Comparison of ENCODE assay signal across 19 cellular contexts in the genomic region with DNA sequence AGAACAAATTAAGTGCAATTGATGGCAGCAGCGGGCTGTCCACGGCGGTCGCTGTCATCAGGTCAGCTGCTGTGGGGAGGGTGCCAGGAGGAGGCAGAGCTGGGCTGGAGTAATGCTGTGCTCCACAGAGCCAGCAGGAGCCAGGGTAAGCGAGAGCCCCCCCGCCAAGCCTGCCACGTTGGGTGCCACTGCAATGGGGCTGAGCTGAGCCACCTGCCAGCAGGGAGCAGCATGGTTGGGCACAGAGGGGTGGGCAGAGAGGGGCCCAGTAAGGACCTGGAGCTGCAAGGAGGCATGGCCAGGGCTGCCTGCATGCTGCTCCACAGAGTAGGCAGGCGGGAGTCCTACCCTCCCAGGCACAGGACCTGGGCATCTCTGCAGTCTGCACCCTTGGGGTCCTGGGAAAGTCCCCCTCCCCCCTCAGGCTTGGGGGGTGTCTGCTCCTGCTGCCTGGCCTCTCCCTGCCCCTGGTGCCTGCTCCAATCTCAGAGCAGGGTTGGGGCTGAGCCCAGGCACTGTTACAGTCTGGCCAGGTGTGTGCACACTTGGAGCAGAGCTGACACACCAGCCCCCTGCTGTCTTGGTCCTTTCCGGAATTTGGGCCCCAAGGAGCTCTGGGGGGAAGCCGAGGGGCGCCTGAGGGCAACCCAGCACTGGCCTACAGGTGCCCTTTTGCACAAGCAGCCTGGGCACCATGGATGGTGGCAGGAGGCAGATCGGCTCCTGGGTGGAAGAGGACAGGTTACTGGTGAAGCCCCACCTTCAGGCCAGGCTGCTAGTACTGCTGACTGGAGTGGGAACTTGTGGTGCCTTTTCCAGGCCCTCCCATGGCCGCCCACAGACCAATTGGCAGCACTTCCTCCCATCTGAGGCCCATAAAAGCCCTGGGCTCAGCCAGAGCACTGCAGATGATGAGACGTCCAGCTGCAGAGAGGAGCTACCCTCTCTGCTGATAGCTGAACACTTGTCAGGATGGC. TPM values are rescaled to one million over a fixed set of nuclear protein-coding genes. Genes with fewer than 3 reads are reported as not detected.
DNase-seq lines count a peak whose midpoint lies in the region; ATAC-seq, FAIRE-seq and TF ChIP-seq lines count a peak whose summit lies in the region.
"Had no signal": no experiment of that assay in that cellular context is flagged by ENCODE, and none has a peak within 500 bp of the region (broad histone marks: within the 10 kb centered on the region; RNA-seq: fewer than 3 reads in every experiment).

No MANE protein-coding gene starts in this region.

- WGBS in A549 (ENCODE audit: missing lambda C conversion rate): 63% methylated on average over 14 of the region's 14 CpGs
- no CpG with 5 or more reads among the region's 14 CpGs for WGBS in mesendoderm (ENCODE audit: extremely low coverage, insufficient coverage, low lambda C conversion rate)

- no peak overlapping the region for H3K4me3 ChIP-seq in A549
- no peak overlapping the region for H3K4me3 ChIP-seq in H7 (ENCODE audit: insufficient read depth, low read depth, low read length)
- no peak overlapping the region for H3K4me3 ChIP-seq in mesendoderm (ENCODE audit: low read length)

- H3K9ac ChIP-seq in mesendoderm (ENCODE audit: low read length): no peak overlapping the region

- H3K4ac ChIP-seq in mesendoderm (ENCODE audit: low read depth, low read length): no peak overlapping the region

- no peak overlapping the region for H3K56ac ChIP-seq in mesendoderm (ENCODE audit: low read length)

- H3K9me3 ChIP-seq in A549: no peaks in the 10 kb centered on the region

- H2BK120ac ChIP-seq in mesendoderm (ENCODE audit: low read depth, low read length): no peak overlapping the region

- H3K4me1 ChIP-seq in A549: peaks cover 41% of the 10 kb centered on the region
- no peaks in the 10 kb centered on the region for H3K4me1 ChIP-seq in mesendoderm (ENCODE audit: control insufficient read depth, low read depth, low read length)

- no peak overlapping the region for H4K8ac ChIP-seq in mesendoderm (ENCODE audit: low read depth, low read length)

- no peak overlapping the region for H2AK5ac ChIP-seq in mesendoderm (ENCODE audit: low read length)

- H3K23ac ChIP-seq in mesendoderm (ENCODE audit: low read length): peak overlapping the region; percentile 45

- no peaks in the 10 kb centered on the region for H3K79me1 ChIP-seq in mesendoderm (ENCODE audit: low read length)

- no peak overlapping the region for H3K18ac ChIP-seq in mesendoderm (ENCODE audit: low read length)

- no peak for TF ChIP-seq POLR2A in A549 (IDR thresholded peaks at IDR 0.05; ENCODE audit: low read length)

- no peaks in the 10 kb centered on the region for H3K79me2 ChIP-seq in mesendoderm (ENCODE audit: control insufficient read depth, insufficient read depth, low read length)

- H3K4me2 ChIP-seq in A549 (no peak overlapping the region), mesendoderm (ENCODE audit: low read length) (no peak overlapping the region)

- peak; percentile 54 to 73 for ATAC-seq in A549

- H2BK5ac ChIP-seq in mesendoderm (ENCODE audit: low read length): no peak overlapping the region

- H3K27ac ChIP-seq in A549 (peak overlapping the region; percentile 9 to 26; a peak in 2 of 6 replicates), mesendoderm (ENCODE audit: low read depth, low read length) (no peak overlapping the region)

- H3K36me3 ChIP-seq in H7 (replicated peaks; ENCODE audit: control insufficient read depth, insufficient read depth, low read length) (no peaks in the 10 kb centered on the region), mesendoderm (ENCODE audit: control insufficient read depth, insufficient read depth, low read length) (no peaks in the 10 kb centered on the region)

- DNase-seq in A549 (ENCODE audit: low read depth in 1 of 2, low spot score in 1 of 2): peak in 1 of 2 experiments; percentile 49
- peak; percentile 31 for DNase-seq in H7
- DNase-seq in ecto neural progenitor cell (ENCODE audit: low spot score): peak; percentile 47
- peak; percentile 15 for DNase-seq in mesendoderm
- no peak for DNase-seq in NCI-H82 treated with DMSO at 0.1 percent for 48 hours (lab: John Stamatoyannopoulos, UW; ENCODE audit: unreplicated experiment)
- DNase-seq in T-helper 9 cell: no peak
- DNase-seq in HuH-7.5 (ENCODE audit: low spot score): no peak
- DNase-seq: ACHN; C1 segment of cervical spinal cord; CD8-positive, alpha-beta memory T cell; Karpas-422; NCI-H1417 treated with DMSO at 0.1 percent for 48 hours; NCI-H187 treated with DMSO at 0.1 percent for 48 hours; NCI-H2227 treated with DMSO at 0.1 percent for 48 hours; NCI-H510A treated with DMSO at 0.1 percent for 48 hours; NCI-H774; SHP77 treated with DMSO at 0.1 percent for 48 hours had no signal

- no peak for FAIRE-seq in A549 (lab: Jason Lieb, UNC)
- FAIRE-seq: GM12891, H1 had no signal

- POLR2A ChIA-PET in A549 (lab: Yijun Ruan, JAX): interaction anchor here (1.4 kb wide), 1 partner anchor 9 kb away, joined by 4 read pairs; the partner anchor contains the start of gene PIAS1

- H3K27me3 ChIP-seq in H7 (ENCODE audit: control insufficient read depth, insufficient read depth, low read length) (no peaks in the 10 kb centered on the region), mesendoderm (ENCODE audit: insufficient read depth, low read length, poor library complexity) (no peaks in the 10 kb centered on the region)

- CTCF ChIA-PET in A549 (lab: Yijun Ruan, JAX): interaction anchor here (0.7 to 7.3 kb wide), 6 partner anchors 16 to 182 kb away, joined by 3 to 77 read pairs (median 4); no protein-coding TSS in a partner anchor

- no peak overlapping the region for H4K5ac ChIP-seq in mesendoderm (ENCODE audit: low read length)

- no peak overlapping the region for H2BK15ac ChIP-seq in mesendoderm (replicated peaks; ENCODE audit: low read depth)

- TF ChIP-seq EP300 in A549 (IDR thresholded peaks at IDR 0.05): no peak

- TF ChIP-seq RAD21 in A549 (conservative IDR thresholded peaks at IDR 0.05 in 1 of 2, IDR thresholded peaks at IDR 0.05 in 1 of 2): no peak

- TF ChIP-seq CTCF in A549 (IDR thresholded peaks at IDR 0.05): no peak

TF ChIP-seq in A549, 52 proteins besides CTCF, POLR2A, EP300 and RAD21:
- TF ChIP-seq CHD4 (IDR thresholded peaks at IDR 0.05; ENCODE audit: borderline replicate concordance) (no peak), ZSCAN20 (CRISPR knock-in tag; IDR thresholded peaks at IDR 0.05) (no peak), ZC3H11A (IDR thresholded peaks at IDR 0.05) (no peak), NR3C1 (IDR thresholded peaks at IDR 0.05) (no peak), HMGXB4 (CRISPR knock-in tag; IDR thresholded peaks at IDR 0.05; ENCODE audit: borderline replicate concordance) (no peak), NFE2L2 (conservative IDR thresholded peaks at IDR 0.05; ENCODE audit: low read length) (no peak), CEBPB (IDR thresholded peaks at IDR 0.05) (no peak)
- TF ChIP-seq, protein P1, sequence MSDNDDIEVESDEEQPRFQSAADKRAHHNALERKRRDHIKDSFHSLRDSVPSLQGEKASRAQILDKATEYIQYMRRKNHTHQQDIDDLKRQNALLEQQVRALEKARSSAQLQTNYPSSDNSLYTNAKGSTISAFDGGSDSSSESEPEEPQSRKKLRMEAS (IDR thresholded peaks at IDR 0.05): no peak
- TF ChIP-seq, protein P2, sequence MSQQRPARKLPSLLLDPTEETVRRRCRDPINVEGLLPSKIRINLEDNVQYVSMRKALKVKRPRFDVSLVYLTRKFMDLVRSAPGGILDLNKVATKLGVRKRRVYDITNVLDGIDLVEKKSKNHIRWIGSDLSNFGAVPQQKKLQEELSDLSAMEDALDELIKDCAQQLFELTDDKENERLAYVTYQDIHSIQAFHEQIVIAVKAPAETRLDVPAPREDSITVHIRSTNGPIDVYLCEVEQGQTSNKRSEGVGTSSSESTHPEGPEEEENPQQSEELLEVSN (IDR thresholded peaks at IDR 0.05; ENCODE audit: borderline replicate concordance, low read depth): no peak

RNA-seq across cellular contexts. Expression of gene PIAS1, which starts 8.5 kb away (rescaled TPM):
- polyA plus RNA-seq in A549 (2011; rRNA removed) (49.5 and 53.7 TPM in 2 replicates), A549 (2017; fragmentation: RNase III; extraction: RNeasy Plus Mini Kit Qiagen cat#74134 plus additional on column Dnase treatment) (18.0 to 23.2 TPM (median 21.4 TPM) in 3 replicates)
- 15.7 and 16.1 TPM in 2 replicates for polyA plus RNA-seq in A549 (2012; cell fraction: cytosol; rRNA removed)
- 17.4 and 24.2 TPM in 2 replicates for polyA plus RNA-seq in A549 (2012; cell fraction: nucleus; rRNA removed)
- 97.3 and 119 TPM in 2 replicates for polyA minus RNA-seq in A549 (2011; rRNA and poly(A)+ RNA removed)
- total RNA-seq in H7 (2014; rRNA removed; shearing (Covaris generic)): 23.7 and 39.6 TPM in 2 replicates
- polyA plus RNA-seq in mesendoderm (2013, experiment 1 of 2): 39.1 TPM
- polyA plus RNA-seq in mesendoderm (2013, experiment 2 of 2): 41.5 TPM

Comparison
In these comparisons a context has a peak if more than half of its experiments do, and no peak if none do; other contexts are left out.
1. DNase-seq: peak in H7 (single experiment), ecto neural progenitor cell (single experiment) and mesendoderm (single experiment); none in NCI-H82 treated with DMSO at 0.1 percent for 48 hours (single experiment), T-helper 9 cell (single experiment) and HuH-7.5 (single experiment).